In the genomic region with DNA sequence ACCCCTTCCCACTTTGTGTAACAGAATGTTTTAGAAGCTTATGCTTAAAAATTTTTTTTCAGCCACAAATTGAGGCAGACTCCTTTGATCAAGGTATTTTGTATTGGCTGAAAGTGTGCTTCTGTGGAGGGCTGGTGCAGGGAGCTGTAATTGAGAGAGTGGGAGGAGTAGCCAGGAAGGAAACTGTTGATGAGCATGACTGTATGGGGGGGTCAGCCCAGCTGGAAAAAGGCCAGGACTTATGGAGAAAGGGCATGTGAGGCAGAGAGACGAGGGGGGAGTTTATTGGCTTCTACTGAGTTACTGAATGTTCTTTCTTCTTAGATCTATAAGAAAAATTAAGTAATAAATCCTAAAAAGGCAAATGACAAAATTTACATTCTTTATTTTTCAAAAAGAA, we compare ENCODE assay signal across 19 cellular contexts. TPM values are rescaled to one million over a fixed set of nuclear protein-coding genes. Genes with fewer than 3 reads are reported as not detected.
A peak's percentile ranks its signal among the peaks of the same experiment; 100 is the strongest.
DNase-seq lines count a peak whose midpoint lies in the region; TF ChIP-seq lines count a peak whose summit lies in the region.
"Had no signal": no experiment of that assay in that cellular context is flagged by ENCODE, and none has a peak within 500 bp of the region (broad histone marks: within the 10 kb centered on the region; RNA-seq: fewer than 3 reads in every experiment).

No MANE protein-coding gene starts in this region.

- no peaks in the 10 kb centered on the region for H3K36me3 ChIP-seq in trophoblast cell (ENCODE audit: control insufficient read depth in 1 of 2, insufficient read depth in 2 of 2, low read length in 2 of 2)
- H3K36me3 ChIP-seq: prostate gland had no signal

- no peak overlapping the region for H2BK5ac ChIP-seq in trophoblast cell (ENCODE audit: low read depth, low read length, poor library complexity)

- no peak overlapping the region for H4K8ac ChIP-seq in trophoblast cell (ENCODE audit: low read depth, low read length)

- no peak overlapping the region for H3K23ac ChIP-seq in trophoblast cell (ENCODE audit: low read length)

- H3K4me1 ChIP-seq in trophoblast cell (ENCODE audit: control insufficient read depth in 1 of 2, insufficient read depth in 2 of 2, low read length in 2 of 2) = peaks cover 0 to 3% of the 10 kb centered on the region in 2 experiments
- H3K4me1 ChIP-seq: prostate gland had no signal

- CTCF ChIA-PET in activated CD4-positive, alpha-beta T cell treated with anti-CD3 and anti-CD28 coated beads, Interleukin-2, amount 10 ng/mL, durations not matched to agents 7 days and 5 days (lab: Charles Lee) = no interaction called here

- H3K14ac ChIP-seq in trophoblast cell (ENCODE audit: low read length) = no peak overlapping the region

- H3K9ac ChIP-seq in trophoblast cell (ENCODE audit: low read length) = no peak overlapping the region

- H3K79me1 ChIP-seq in trophoblast cell (ENCODE audit: low read length) = no peaks in the 10 kb centered on the region

- no peak overlapping the region for H3K4me3 Mint-ChIP-seq in mesothelial cell of epicardium
- H3K4me3 Mint-ChIP-seq in activated CD4-positive, alpha-beta T cell treated with anti-CD3 and anti-CD28 coated beads, Interleukin-2, amount 10 ng/mL, durations not matched to agents 7 days and 5 days = no peak overlapping the region
- H3K4me3 Mint-ChIP-seq: activated T-cell treated with anti-CD3 and anti-CD28 coated beads, Interleukin-2, amount 50 U/mL, for 72 hours; HFFc6 had no signal

- no peak overlapping the region for H3K27ac ChIP-seq in trophoblast cell (ENCODE audit: low read depth, low read length)
- H3K27ac ChIP-seq: C4-2B, prostate gland had no signal

- no peak overlapping the region for H2AFZ ChIP-seq in trophoblast cell (ENCODE audit: insufficient read depth, low read length, poor library complexity)

- POLR2A ChIA-PET in activated CD4-positive, alpha-beta T cell treated with anti-CD3 and anti-CD28 coated beads, Interleukin-2, amount 10 ng/mL, durations not matched to agents 7 days and 5 days (lab: Charles Lee) = no interaction called here

- peak overlapping the region; percentile 4 for H3K27ac Mint-ChIP-seq in mesothelial cell of epicardium
- no peak overlapping the region for H3K27ac Mint-ChIP-seq in activated CD4-positive, alpha-beta T cell treated with anti-CD3 and anti-CD28 coated beads, Interleukin-2, amount 10 ng/mL, durations not matched to agents 7 days and 5 days
- H3K27ac Mint-ChIP-seq: activated T-cell treated with anti-CD3 and anti-CD28 coated beads, Interleukin-2, amount 50 U/mL, for 72 hours; HFFc6 had no signal

- H3K4me1 Mint-ChIP-seq in mesothelial cell of epicardium = peaks cover 12% of the 10 kb centered on the region
- no peaks in the 10 kb centered on the region for H3K4me1 Mint-ChIP-seq in activated CD4-positive, alpha-beta T cell treated with anti-CD3 and anti-CD28 coated beads, Interleukin-2, amount 10 ng/mL, durations not matched to agents 7 days and 5 days

- H3K36me3 Mint-ChIP-seq in mesothelial cell of epicardium = no peaks in the 10 kb centered on the region
- H3K36me3 Mint-ChIP-seq in activated CD4-positive, alpha-beta T cell treated with anti-CD3 and anti-CD28 coated beads, Interleukin-2, amount 10 ng/mL, durations not matched to agents 7 days and 5 days (ENCODE audit: low read depth) = no peaks in the 10 kb centered on the region

- no CpG with 5 or more reads among the region's 1 CpG for WGBS in trophoblast cell (ENCODE audit: extremely low coverage, insufficient coverage, insufficient read length)

- no peaks in the 10 kb centered on the region for H3K27me3 ChIP-seq in trophoblast cell (ENCODE audit: insufficient read depth, low read length)

- no peak overlapping the region for H2BK120ac ChIP-seq in trophoblast cell (ENCODE audit: insufficient read depth, low read length, poor library complexity)

- no peak overlapping the region for H4K12ac ChIP-seq in trophoblast cell (ENCODE audit: low read depth, low read length)

- DNase-seq in EL (peak; percentile 12), Kasumi-1 (lab: John Stamatoyannopoulos, UW) (peak; percentile 73 to 84), choroid plexus epithelial cell (ENCODE audit: low read depth) (peak; percentile 62), mesothelial cell of epicardium (ENCODE audit: low spot score in 2 of 2, unreplicated experiment in 2 of 2) (no peak), AG08396 (ENCODE audit: low spot score) (no peak), trophoblast cell (no peak), OCI-M1 (lab: John Stamatoyannopoulos, UW) (no peak)
- DNase-seq in activated CD4-positive, alpha-beta T cell treated with anti-CD3 and anti-CD28 coated beads, Interleukin-2, amount 10 ng/mL, durations not matched to agents 7 days and 5 days = no peak
- DNase-seq: activated CD4-positive, alpha-beta T cell treated with anti-CD3 and anti-CD28 coated beads, Interleukin-2, amount 50 U/mL, for 4 hours; activated T-cell treated with anti-CD3 and anti-CD28 coated beads, Interleukin-2, amount 50 U/mL, for 72 hours; HFFc6; Karpas-422; NCI-H146; NCI-H524 treated with DMSO at 0.1 percent for 48 hours had no signal

- no peak overlapping the region for H3K4ac ChIP-seq in trophoblast cell (ENCODE audit: low read depth, low read length)

- H3K9me3 ChIP-seq in trophoblast cell (ENCODE audit: insufficient read depth, low read depth, low read length) = no peaks in the 10 kb centered on the region
- H3K9me3 ChIP-seq: prostate gland had no signal

- H2BK12ac ChIP-seq in trophoblast cell (ENCODE audit: low read length) = no peak overlapping the region

- TF ChIP-seq CTCF in choroid plexus epithelial cell (conservative IDR thresholded peaks at IDR 0.05; ENCODE audit: low read depth, low read length) (no peak), mesothelial cell of epicardium (IDR thresholded peaks at IDR 0.05; ENCODE audit: unreplicated experiment) (no peak)

- H3K18ac ChIP-seq in trophoblast cell (ENCODE audit: low read length) = no peak overlapping the region

- no peaks in the 10 kb centered on the region for H3K9me3 Mint-ChIP-seq in mesothelial cell of epicardium
- H3K9me3 Mint-ChIP-seq in activated CD4-positive, alpha-beta T cell treated with anti-CD3 and anti-CD28 coated beads, Interleukin-2, amount 10 ng/mL, durations not matched to agents 7 days and 5 days = no peaks in the 10 kb centered on the region
- H3K9me3 Mint-ChIP-seq: activated T-cell treated with anti-CD3 and anti-CD28 coated beads, Interleukin-2, amount 50 U/mL, for 72 hours; HFFc6 had no signal

- H3K4me3 ChIP-seq in choroid plexus epithelial cell (ENCODE audit: low read depth, low read length) = no peak overlapping the region
- no peak overlapping the region for H3K4me3 ChIP-seq in trophoblast cell (ENCODE audit: low read depth, low read length)
- H3K4me3 ChIP-seq: prostate gland had no signal

- no peaks in the 10 kb centered on the region for H3K79me2 ChIP-seq in trophoblast cell (ENCODE audit: control insufficient read depth, insufficient read depth, low read length, poor library complexity)

- no peak overlapping the region for H4K91ac ChIP-seq in trophoblast cell (ENCODE audit: low read depth, low read length)

- no peaks in the 10 kb centered on the region for H3K27me3 Mint-ChIP-seq in mesothelial cell of epicardium (ENCODE audit: low read depth)
- no peaks in the 10 kb centered on the region for H3K27me3 Mint-ChIP-seq in activated CD4-positive, alpha-beta T cell treated with anti-CD3 and anti-CD28 coated beads, Interleukin-2, amount 10 ng/mL, durations not matched to agents 7 days and 5 days

- H3K4me2 ChIP-seq in trophoblast cell (ENCODE audit: low read length) = no peak overlapping the region

- H2AK5ac ChIP-seq in trophoblast cell (ENCODE audit: low read length) = no peak overlapping the region

RNA-seq across cellular contexts. Expression of a gene that starts 13.4 kb away (rescaled TPM):
- not detected in 3 replicates for total RNA-seq in mesothelial cell of epicardium
- polyA plus RNA-seq in trophoblast cell (2013) = not detected in 2 replicates
- total RNA-seq in activated CD4-positive, alpha-beta T cell treated with anti-CD3 and anti-CD28 coated beads, Interleukin-2, amount 10 ng/mL, durations not matched to agents 7 days and 5 days = not detected
- total RNA-seq: activated T-cell treated with anti-CD3 and anti-CD28 coated beads, Interleukin-2, amount 50 U/mL, for 72 hours; epithelial cell of proximal tubule; T-helper 2 cell treated with Interferon-gamma antibody and Interleukin-4, amounts not matched to agents 100 ng/mL and 5 ng/mL, for 36 hours had no signal
- polyA plus RNA-seq: adipose tissue had no signal

Comparison
In these comparisons a context has a peak if more than half of its experiments do, and no peak if none do; other contexts are left out.
1. DNase-seq: peak in EL (single experiment), Kasumi-1 (2 of 2) and choroid plexus epithelial cell (single experiment); none in mesothelial cell of epicardium (0 of 2), AG08396 (single experiment), trophoblast cell (0 of 2), OCI-M1 (single experiment) and activated CD4-positive, alpha-beta T cell treated with anti-CD3 and anti-CD28 coated beads, Interleukin-2, amount 10 ng/mL, durations not matched to agents 7 days and 5 days (single experiment).